Comparison of ENCODE assay signal across 26 cellular contexts in the genomic region with DNA sequence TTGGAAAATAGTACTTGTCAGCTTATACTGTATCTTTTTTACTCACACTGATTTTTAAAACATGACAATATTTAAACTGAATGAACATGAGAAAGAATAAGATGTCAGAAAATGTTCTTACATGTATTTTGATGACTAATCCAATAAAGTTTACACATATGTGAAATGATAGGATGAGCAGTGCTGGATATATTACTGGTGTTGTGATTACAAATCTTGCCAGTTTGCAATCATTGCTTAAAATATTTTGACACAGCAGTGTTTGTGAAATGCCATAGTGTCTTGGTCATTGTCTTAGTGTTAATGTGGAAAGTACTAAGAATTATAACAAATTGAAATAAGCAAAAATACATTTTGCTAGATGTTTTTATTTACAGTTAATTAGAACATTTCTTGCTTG.
"Had no signal": no experiment of that assay in that cellular context is flagged by ENCODE, and none has a peak within 500 bp of the region (broad histone marks: within the 10 kb centered on the region; RNA-seq: fewer than 3 reads in every experiment).

No MANE protein-coding gene starts in this region.

- H3K36me3 ChIP-seq: ascending aorta, brain microvascular endothelial cell, gastrocnemius medialis, right lobe of liver, tibial artery had no signal

- H3K27ac ChIP-seq: ascending aorta, brain microvascular endothelial cell, epithelial cell of prostate, gastrocnemius medialis, parathyroid adenoma, right lobe of liver, tibial artery, VCaP had no signal

- H3K9me3 Mint-ChIP-seq: activated CD4-positive, alpha-beta memory T cell treated with anti-CD3 and anti-CD28 coated beads, Interleukin-2, amount 10 ng/mL, durations not matched to agents 7 days and 5 days; activated CD4-positive, alpha-beta T cell treated with anti-CD3 and anti-CD28 coated beads, Interleukin-2, amount 10 ng/mL, durations not matched to agents 24 days and 14 days; central memory CD8-positive, alpha-beta T cell; endodermal cell; nephron; stimulated activated effector memory CD8-positive, alpha-beta T cell treated with anti-CD3 and anti-CD28 coated beads, Interleukin-12 subunit alpha, Interleukin-12 subunit beta, amount 100 ng/mL, for 72 hours; stimulated activated naive CD8-positive, alpha-beta T cell treated with anti-CD3 and anti-CD28 coated beads, Interleukin-15, amount 100 ng/mL, for 72 hours; T-cell; T-helper 2 cell treated with Interferon-gamma antibody and Interleukin-4, amounts not matched to agents 5 μg/mL and 100 μg/mL, for 36 hours had no signal

- H3K36me3 Mint-ChIP-seq: stimulated activated effector memory CD8-positive, alpha-beta T cell treated with anti-CD3 and anti-CD28 coated beads, Interleukin-12 subunit alpha, Interleukin-12 subunit beta, amount 100 ng/mL, for 72 hours had no signal

- H3K27ac Mint-ChIP-seq: activated CD4-positive, alpha-beta memory T cell treated with anti-CD3 and anti-CD28 coated beads, Interleukin-2, amount 10 ng/mL, durations not matched to agents 7 days and 5 days; activated CD4-positive, alpha-beta T cell treated with anti-CD3 and anti-CD28 coated beads, Interleukin-2, amount 10 ng/mL, durations not matched to agents 24 days and 14 days; endodermal cell; nephron; stimulated activated effector memory CD8-positive, alpha-beta T cell treated with anti-CD3 and anti-CD28 coated beads, Interleukin-12 subunit alpha, Interleukin-12 subunit beta, amount 100 ng/mL, for 72 hours; stimulated activated naive CD8-positive, alpha-beta T cell treated with anti-CD3 and anti-CD28 coated beads, Interleukin-15, amount 100 ng/mL, for 72 hours; T-cell; T-helper 2 cell treated with Interferon-gamma antibody and Interleukin-4, amounts not matched to agents 5 μg/mL and 100 μg/mL, for 36 hours had no signal

- H3K4me3 ChIP-seq: ascending aorta, gastrocnemius medialis, right lobe of liver, tibial artery had no signal

- H3K27me3 ChIP-seq: ascending aorta, brain microvascular endothelial cell, gastrocnemius medialis, right lobe of liver, tibial artery had no signal

- H3K27me3 Mint-ChIP-seq: activated CD4-positive, alpha-beta memory T cell treated with anti-CD3 and anti-CD28 coated beads, Interleukin-2, amount 10 ng/mL, durations not matched to agents 7 days and 5 days; activated CD4-positive, alpha-beta T cell treated with anti-CD3 and anti-CD28 coated beads, Interleukin-2, amount 10 ng/mL, durations not matched to agents 24 days and 14 days; central memory CD8-positive, alpha-beta T cell; stimulated activated naive CD8-positive, alpha-beta T cell treated with anti-CD3 and anti-CD28 coated beads, Interleukin-15, amount 100 ng/mL, for 72 hours; T-cell had no signal

- ATAC-seq: activated CD4-positive, CD25-positive, alpha-beta regulatory T cell treated with anti-CD3 and anti-CD28 coated beads, Interleukin-2, amount 50 U/mL, for 24 hours; gastrocnemius medialis; left ventricle myocardium superior; right lobe of liver; stimulated activated effector memory CD8-positive, alpha-beta T cell treated with anti-CD3 and anti-CD28 coated beads, Interleukin-12 subunit alpha, Interleukin-12 subunit beta, amount 100 ng/mL, for 72 hours; stimulated activated naive CD8-positive, alpha-beta T cell treated with anti-CD3 and anti-CD28 coated beads, Interleukin-15, amount 100 ng/mL, for 72 hours; T-cell had no signal

- H3K4me1 Mint-ChIP-seq: activated CD4-positive, alpha-beta memory T cell treated with anti-CD3 and anti-CD28 coated beads, Interleukin-2, amount 10 ng/mL, durations not matched to agents 7 days and 5 days; activated CD4-positive, alpha-beta T cell treated with anti-CD3 and anti-CD28 coated beads, Interleukin-2, amount 10 ng/mL, durations not matched to agents 24 days and 14 days; central memory CD8-positive, alpha-beta T cell; nephron; stimulated activated effector memory CD8-positive, alpha-beta T cell treated with anti-CD3 and anti-CD28 coated beads, Interleukin-12 subunit alpha, Interleukin-12 subunit beta, amount 100 ng/mL, for 72 hours; stimulated activated naive CD8-positive, alpha-beta T cell treated with anti-CD3 and anti-CD28 coated beads, Interleukin-15, amount 100 ng/mL, for 72 hours; T-cell had no signal

- H3K4me3 Mint-ChIP-seq: activated CD4-positive, alpha-beta memory T cell treated with anti-CD3 and anti-CD28 coated beads, Interleukin-2, amount 10 ng/mL, durations not matched to agents 7 days and 5 days; activated CD4-positive, alpha-beta T cell treated with anti-CD3 and anti-CD28 coated beads, Interleukin-2, amount 10 ng/mL, durations not matched to agents 24 days and 14 days; central memory CD8-positive, alpha-beta T cell; endodermal cell; nephron; stimulated activated effector memory CD8-positive, alpha-beta T cell treated with anti-CD3 and anti-CD28 coated beads, Interleukin-12 subunit alpha, Interleukin-12 subunit beta, amount 100 ng/mL, for 72 hours; stimulated activated naive CD8-positive, alpha-beta T cell treated with anti-CD3 and anti-CD28 coated beads, Interleukin-15, amount 100 ng/mL, for 72 hours; T-cell; T-helper 2 cell treated with Interferon-gamma antibody and Interleukin-4, amounts not matched to agents 5 μg/mL and 100 μg/mL, for 36 hours had no signal

- DNase-seq: activated CD4-positive, alpha-beta memory T cell treated with anti-CD3 and anti-CD28 coated beads, Interleukin-2, amount 10 ng/mL, durations not matched to agents 7 days and 5 days; activated CD4-positive, alpha-beta T cell treated with anti-CD3 and anti-CD28 coated beads, Interleukin-2, amount 10 ng/mL, durations not matched to agents 24 days and 14 days; activated effector memory CD4-positive, alpha-beta T cell treated with anti-CD3 and anti-CD28 coated beads, Interleukin-2, amount 50 U/mL, for 16 hours; activated naive CD4-positive, alpha-beta T cell treated with anti-CD3 and anti-CD28 coated beads, Interleukin-2, amount 50 U/mL, for 16 hours; activated T-cell treated with anti-CD3 and anti-CD28 coated beads for 4 hours; brain microvascular endothelial cell; endodermal cell; gastrocnemius medialis; hippocampal formation; left ventricle myocardium superior; nucleus accumbens; right lobe of liver; small intestine; stimulated activated CD4-positive, alpha-beta T cell treated with anti-CD3 and anti-CD28 coated beads, Interleukin-2, amount 100 ng/mL, for 24 hours; stimulated activated naive CD8-positive, alpha-beta T cell treated with anti-CD3 and anti-CD28 coated beads, Interleukin-15, amount 100 ng/mL, for 72 hours; T-cell; tibial artery had no signal

- H3K4me1 ChIP-seq: ascending aorta, gastrocnemius medialis, right lobe of liver had no signal

- H3K9me3 ChIP-seq: ascending aorta, gastrocnemius medialis, right lobe of liver, tibial artery had no signal
